11 cellular contexts compared by ENCODE assay signal in the genomic region with DNA sequence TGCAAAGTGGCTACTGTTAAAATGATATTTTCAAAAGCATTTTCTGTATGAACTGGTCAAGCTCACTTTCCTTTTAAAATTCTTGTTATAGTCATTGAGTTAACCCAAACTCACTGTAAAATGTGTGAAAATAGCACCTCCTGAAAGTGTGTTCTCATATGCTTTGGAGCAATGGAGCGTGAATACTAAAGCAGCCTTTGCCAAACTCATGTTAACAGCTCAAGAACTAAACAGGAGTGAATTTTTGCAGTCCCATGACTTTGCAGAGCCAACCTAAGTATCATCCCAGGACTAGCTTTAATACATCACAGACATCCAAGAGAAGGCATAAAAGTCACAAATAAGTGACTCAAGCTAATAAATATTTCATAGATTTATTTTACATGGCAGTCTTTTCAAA. TPM values are rescaled to one million over a fixed set of nuclear protein-coding genes. Genes with fewer than 3 reads are reported as not detected.
DNase-seq lines count a peak whose midpoint lies in the region; ATAC-seq and TF ChIP-seq lines count a peak whose summit lies in the region.
"Had no signal": no experiment of that assay in that cellular context is flagged by ENCODE, and none has a peak within 500 bp of the region (broad histone marks: within the 10 kb centered on the region; RNA-seq: fewer than 3 reads in every experiment).

No MANE protein-coding gene starts in this region.

- H3K23ac ChIP-seq in IMR-90 (ENCODE audit: low read depth, low read length) (0 out of 2 replicates have a peak overlapping the region, but pooled peaks have one; percentile 24), mesendoderm (ENCODE audit: low read length) (no peak overlapping the region)

- ATAC-seq in activated T-cell treated with anti-CD3 and anti-CD28 coated beads, Interleukin-2, amount 50 U/mL, for 4 hours, result no peak
- ATAC-seq in IMR-90 (ENCODE audit: low read depth) (no peak), GM21786 (IDR thresholded peaks at IDR 0.05; ENCODE audit: unreplicated experiment) (no peak)

- H3K4me1 ChIP-seq in IMR-90 (ENCODE audit: control insufficient read depth, insufficient read depth, low read length) (no peaks in the 10 kb centered on the region; the same call in 1 of the 2 replicates), skeletal muscle satellite cell (ENCODE audit: control insufficient read depth, insufficient read depth, low read length) (peaks cover 4% of the 10 kb centered on the region), mesendoderm (ENCODE audit: control insufficient read depth, low read depth, low read length) (no peaks in the 10 kb centered on the region)

- no peak overlapping the region for H4K91ac ChIP-seq in IMR-90 (ENCODE audit: insufficient read depth, low read depth, low read length)

- H3K9me1 ChIP-seq in IMR-90 (ENCODE audit: insufficient read depth, low read length), result no peaks in the 10 kb centered on the region

- peaks cover 0 to 7% of the 10 kb centered on the region in 2 experiments; a peak in 1 of 4 replicates for H3K79me1 ChIP-seq in IMR-90 (ENCODE audit: low read depth in 1 of 2, low read length in 2 of 2)
- no peaks in the 10 kb centered on the region for H3K79me1 ChIP-seq in mesendoderm (ENCODE audit: low read length)

- H4K20me1 ChIP-seq in IMR-90 (ENCODE audit: insufficient read depth, low read length), result no peaks in the 10 kb centered on the region; the same call in 1 of the 2 replicates

- no peak overlapping the region for H2BK20ac ChIP-seq in IMR-90 (ENCODE audit: low read depth, low read length)

- H3K27me3 Mint-ChIP-seq in activated T-cell treated with anti-CD3 and anti-CD28 coated beads, Interleukin-2, amount 50 U/mL, for 4 hours (ENCODE audit: low read depth), result no peaks in the 10 kb centered on the region
- no peaks in the 10 kb centered on the region for H3K27me3 Mint-ChIP-seq in chondrocyte (ENCODE audit: low read depth)

- no peak overlapping the region for H3K27ac Mint-ChIP-seq in chondrocyte (ENCODE audit: unreplicated experiment)

- no peak for TF ChIP-seq RAD21 in IMR-90 (IDR thresholded peaks at IDR 0.05; ENCODE audit: low read length)

- TF ChIP-seq CTCF in IMR-90 (conservative IDR thresholded peaks at IDR 0.05; ENCODE audit: low read depth, low read length), result no peak
- TF ChIP-seq CTCF in chondrocyte (IDR thresholded peaks at IDR 0.05), result no peak

- H3K4me2 ChIP-seq in IMR-90 (ENCODE audit: low read depth, low read length) (peak overlapping the region; percentile 93), skeletal muscle satellite cell (ENCODE audit: low read length) (peak overlapping the region; percentile 94), mesendoderm (ENCODE audit: low read length) (no peak overlapping the region)

- H4K8ac ChIP-seq in IMR-90 (ENCODE audit: low read depth in 2 of 2, low read length in 2 of 2) (no peak overlapping the region), mesendoderm (ENCODE audit: low read depth, low read length) (no peak overlapping the region)

- H2BK120ac ChIP-seq in IMR-90 (ENCODE audit: low read depth, low read length) (no peak overlapping the region), mesendoderm (ENCODE audit: low read depth, low read length) (no peak overlapping the region)

- DNase-seq in activated T-cell treated with anti-CD3 and anti-CD28 coated beads, Interleukin-2, amount 50 U/mL, for 4 hours, result no peak
- DNase-seq in activated T-cell treated with anti-CD3 and anti-CD28 coated beads, Interleukin-2, amount 50 U/mL, for 48 hours, result no peak
- DNase-seq in IMR-90 (no peak), chondrocyte (ENCODE audit: low spot score) (no peak), iPS-NIHi7 (ENCODE audit: extremely low spot score) (no peak), mesendoderm (no peak)
- DNase-seq: activated CD8-positive, alpha-beta memory T cell treated with anti-CD3 and anti-CD28 coated beads, Interleukin-2, amount 50 U/mL, for 48 hours; NCI-H748 treated with DMSO at 0.1 percent for 48 hours; retina had no signal

- POLR2A ChIA-PET in IMR-90 (lab: Charles Lee; ENCODE audit: unreplicated experiment), result no interaction called here

- H3K9me3 Mint-ChIP-seq in activated T-cell treated with anti-CD3 and anti-CD28 coated beads, Interleukin-2, amount 50 U/mL, for 4 hours, result no peaks in the 10 kb centered on the region
- H3K9me3 Mint-ChIP-seq in chondrocyte (ENCODE audit: low read depth), result no peaks in the 10 kb centered on the region

- no peak overlapping the region for H3K14ac ChIP-seq in IMR-90 (replicated peaks; ENCODE audit: low read depth, low read length)

- H3K27ac ChIP-seq in IMR-90 (ENCODE audit: insufficient read depth, low read length) (no peak overlapping the region), mesendoderm (ENCODE audit: low read depth, low read length) (no peak overlapping the region)

- intact Hi-C loops in IMR-90 (cut with micrococcal nuclease), result loop anchor here (5.0 kb wide), 3 partner anchors 73 to 133 kb away; no protein-coding TSS in a partner anchor

- no peak overlapping the region for H2AK9ac ChIP-seq in IMR-90 (replicated peaks; ENCODE audit: low read depth, low read length, poor library complexity)

- in situ Hi-C loops in IMR-90 (cut with MboI; ENCODE audit: low sequenced_read_pairs), result no loop called here

- WGBS in IMR-90 (ENCODE audit: extremely low coverage in 2 of 2, insufficient read length in 1 of 2), 2 experiments, result 40% methylated on average over 1 of the region's 1 CpG; no CpG with 5 or more reads in 1 of the 2 experiments
- WGBS in mesendoderm (ENCODE audit: extremely low coverage, insufficient coverage, low lambda C conversion rate), result no CpG with 5 or more reads among the region's 1 CpG

- no peak overlapping the region for H2BK5ac ChIP-seq in IMR-90 (ENCODE audit: low read depth, low read length, poor library complexity, severe bottlenecking)
- no peak overlapping the region for H2BK5ac ChIP-seq in mesendoderm (ENCODE audit: low read length)

- H3K4ac ChIP-seq in IMR-90 (ENCODE audit: low read depth, low read length) (no peak overlapping the region), mesendoderm (ENCODE audit: low read depth, low read length) (no peak overlapping the region)

- H3K56ac ChIP-seq in IMR-90 (ENCODE audit: extremely low read depth, insufficient read depth, low read length) (no peak overlapping the region), mesendoderm (ENCODE audit: low read length) (no peak overlapping the region)

- H2AK5ac ChIP-seq in IMR-90 (ENCODE audit: low read depth, low read length), result no peak overlapping the region
- H2AK5ac ChIP-seq in mesendoderm (ENCODE audit: low read length), result no peak overlapping the region

- no peak for TF ChIP-seq POLR2A in IMR-90 (IDR thresholded peaks at IDR 0.05; ENCODE audit: low read depth, low read length)

- H3K4me3 Mint-ChIP-seq in activated T-cell treated with anti-CD3 and anti-CD28 coated beads, Interleukin-2, amount 50 U/mL, for 4 hours, result peak overlapping the region; percentile 92
- peak overlapping the region; percentile 87 for H3K4me3 Mint-ChIP-seq in chondrocyte (ENCODE audit: unreplicated experiment)

- H3K9ac ChIP-seq in IMR-90 (ENCODE audit: low read depth, low read length) (peak overlapping the region; percentile 1; the same call in 1 of the 2 replicates), skeletal muscle satellite cell (ENCODE audit: low read depth, low read length) (peak overlapping the region; percentile 93), mesendoderm (ENCODE audit: low read length) (no peak overlapping the region)

- H3K4me3 ChIP-seq in IMR-90 (ENCODE audit: insufficient read depth, low read depth, low read length) (peak overlapping the region; percentile 99), skeletal muscle satellite cell (ENCODE audit: low read length) (peak overlapping the region; percentile 86), mesendoderm (ENCODE audit: low read length) (no peak overlapping the region)

- H2BK15ac ChIP-seq in IMR-90 (ENCODE audit: low read depth, low read length), result no peak overlapping the region
- no peak overlapping the region for H2BK15ac ChIP-seq in mesendoderm (replicated peaks; ENCODE audit: low read depth)

- H3K18ac ChIP-seq in IMR-90 (ENCODE audit: low read depth, low read length) (no peak overlapping the region), mesendoderm (ENCODE audit: low read length) (no peak overlapping the region)

- H3K4me1 Mint-ChIP-seq in activated T-cell treated with anti-CD3 and anti-CD28 coated beads, Interleukin-2, amount 50 U/mL, for 4 hours (ENCODE audit: low read depth), result peaks cover 47% of the 10 kb centered on the region
- peaks cover 43% of the 10 kb centered on the region for H3K4me1 Mint-ChIP-seq in chondrocyte (ENCODE audit: low read depth)

- no peaks in the 10 kb centered on the region for H3K36me3 ChIP-seq in IMR-90 (ENCODE audit: control insufficient read depth, insufficient read depth, low read length)
- H3K36me3 ChIP-seq in skeletal muscle satellite cell (ENCODE audit: insufficient read depth, low read length), result no peaks in the 10 kb centered on the region
- H3K36me3 ChIP-seq in mesendoderm (ENCODE audit: control insufficient read depth, insufficient read depth, low read length), result no peaks in the 10 kb centered on the region

- H3K9me3 ChIP-seq in IMR-90 (ENCODE audit: control insufficient read depth, insufficient read depth, low read length), result no peaks in the 10 kb centered on the region
- no peaks in the 10 kb centered on the region for H3K9me3 ChIP-seq in skeletal muscle satellite cell (replicated peaks; ENCODE audit: low read length)

- dilution Hi-C loops in IMR-90 (cut with HindIII; ENCODE audit: low sequenced_read_pairs, unreplicated experiment), result no loop called here

- no TSS peak for BruUV-seq in IMR-90 (replicated peaks; lab: Mats Ljungman, UMichigan)

- no peak overlapping the region for H2AFZ ChIP-seq in IMR-90 (replicated peaks; ENCODE audit: low read length, poor library complexity)

- H3K36me3 Mint-ChIP-seq in activated T-cell treated with anti-CD3 and anti-CD28 coated beads, Interleukin-2, amount 50 U/mL, for 4 hours (ENCODE audit: insufficient read depth), result no peaks in the 10 kb centered on the region
- H3K36me3 Mint-ChIP-seq in chondrocyte (ENCODE audit: low read depth), result no peaks in the 10 kb centered on the region

- CTCF ChIA-PET in IMR-90 (lab: Yijun Ruan, JAX), result interaction anchor here (0.7 to 1.0 kb wide), 2 partner anchors 70 to 155 kb away, joined by 3 to 4 read pairs; no protein-coding TSS in a partner anchor

- H4K5ac ChIP-seq in IMR-90 (ENCODE audit: low read depth, low read length), result no peak overlapping the region
- H4K5ac ChIP-seq in mesendoderm (ENCODE audit: low read length), result no peak overlapping the region

- H3K79me2 ChIP-seq in mesendoderm (ENCODE audit: control insufficient read depth, insufficient read depth, low read length), result peaks cover 3% of the 10 kb centered on the region

- peaks cover 3% of the 10 kb centered on the region; the same call in 1 of the 2 replicates for H3K27me3 ChIP-seq in IMR-90 (ENCODE audit: control insufficient read depth, insufficient read depth, low read length)
- no peaks in the 10 kb centered on the region for H3K27me3 ChIP-seq in skeletal muscle satellite cell (ENCODE audit: control insufficient read depth, insufficient read depth, low read length)
- H3K27me3 ChIP-seq in mesendoderm (ENCODE audit: insufficient read depth, low read length, poor library complexity), result no peaks in the 10 kb centered on the region

RNA-seq across cellular contexts. Expression of gene AMMECR1, which starts 2.3 kb away (rescaled TPM):
- 10 to 100 TPM; 12.6 to 13.4 (median 13.2) TPM for total RNA-seq in activated T-cell treated with anti-CD3 and anti-CD28 coated beads, Interleukin-2, amount 50 U/mL, for 4 hours
- total RNA-seq in IMR-90 (2012; rRNA removed) (11.3 and 19.4 TPM in 2 replicates), chondrocyte (16.5 to 17.9 TPM (median 17.8 TPM) in 3 replicates)
- polyA plus RNA-seq in IMR-90 (2012; rRNA removed), result 5.7 and 7.0 TPM in 2 replicates
- 2.1 and 2.5 TPM in 2 replicates for polyA plus RNA-seq in IMR-90 (2012; cell fraction: cytosol; rRNA removed)
- 3.3 and 12.6 TPM in 2 replicates for polyA plus RNA-seq in IMR-90 (2012; cell fraction: nucleus; rRNA removed; ENCODE audit: low replicate concordance)
- 14.4 and 19.3 TPM in 2 replicates for total RNA-seq in skeletal muscle satellite cell (2012; rRNA removed)
- 12.8 TPM for polyA plus RNA-seq in mesendoderm (2013, experiment 1 of 2)
- polyA plus RNA-seq in mesendoderm (2013, experiment 2 of 2), result 13.0 TPM

RNA-seq across cellular contexts. Expression of gene RTL9, which starts 43.1 kb away (rescaled TPM):
- not detected for total RNA-seq in activated T-cell treated with anti-CD3 and anti-CD28 coated beads, Interleukin-2, amount 50 U/mL, for 4 hours
- total RNA-seq in IMR-90 (2012; rRNA removed) (0.56 and 0.90 TPM in 2 replicates), chondrocyte (0.20 to 0.33 TPM in 2 of 3 replicates, not detected in the other)
- 0.26 and 0.30 TPM in 2 replicates for polyA plus RNA-seq in IMR-90 (2012; rRNA removed)
- polyA plus RNA-seq in IMR-90 (2012; cell fraction: cytosol; rRNA removed), result 0.13 and 0.15 TPM in 2 replicates
- 0.29 and 0.42 TPM in 2 replicates for polyA plus RNA-seq in IMR-90 (2012; cell fraction: nucleus; rRNA removed; ENCODE audit: low replicate concordance)
- 0.25 and 0.44 TPM in 2 replicates for total RNA-seq in skeletal muscle satellite cell (2012; rRNA removed)
- polyA plus RNA-seq in mesendoderm (2013, experiment 1 of 2), result 0.04 TPM
- polyA plus RNA-seq in mesendoderm (2013, experiment 2 of 2), result 0.04 TPM
